In genomic region chr12:116141110-116141832, GRCh38 we compare ENCODE assay signal across 11 cellular contexts.
DNase-seq lines count a peak whose midpoint lies in the region; ATAC-seq and TF ChIP-seq lines count a peak whose summit lies in the region.
"Had no signal": no experiment of that assay in that cellular context is flagged by ENCODE, and none has a peak within 500 bp of the region (broad histone marks: within the 10 kb centered on the region; RNA-seq: fewer than 3 reads in every experiment).

No MANE protein-coding gene starts in this region.

- no peaks in the 10 kb centered on the region for H3K36me3 Mint-ChIP-seq in memory B cell

- peak overlapping the region; percentile 20 for H3K27ac Mint-ChIP-seq in memory B cell

- no peak overlapping the region for H3K4me3 ChIP-seq in ACC112 (ENCODE audit: low read depth, low read length)
- H3K4me3 ChIP-seq in GM12865 (ENCODE audit: low read depth, low read length), result no peak overlapping the region
- no peak overlapping the region for H3K4me3 ChIP-seq in SU-DHL-6 (ENCODE audit: insufficient read depth, low read length, poor library complexity, severe bottlenecking)
- no peak overlapping the region for H3K4me3 ChIP-seq in H7 (ENCODE audit: insufficient read depth, low read depth, low read length)
- H3K4me3 ChIP-seq: coronary artery had no signal

- H3K4me3 Mint-ChIP-seq in memory B cell, result no peak overlapping the region

- H3K9me2 ChIP-seq in SU-DHL-6 (replicated peaks; ENCODE audit: insufficient read depth, low read length), result no peaks in the 10 kb centered on the region

- H3K4me1 ChIP-seq in ACC112 (ENCODE audit: control insufficient read depth, insufficient read depth, low read length, unreplicated experiment), result peaks cover 78% of the 10 kb centered on the region

- no peak overlapping the region for H2AFZ ChIP-seq in ACC112 (ENCODE audit: low read length, unreplicated experiment)
- no peak overlapping the region for H2AFZ ChIP-seq in SU-DHL-6 (ENCODE audit: low read depth, low read length, severe bottlenecking)

- no peak overlapping the region for H3K4me2 ChIP-seq in SU-DHL-6 (ENCODE audit: low read depth, low read length, poor library complexity, severe bottlenecking)

- H3K4me1 Mint-ChIP-seq in memory B cell, result peaks cover 45% of the 10 kb centered on the region

- no peak overlapping the region for H3K9ac ChIP-seq in SU-DHL-6 (ENCODE audit: low read length)

- H3K79me2 ChIP-seq in ACC112 (ENCODE audit: control insufficient read depth, insufficient read depth, low read length, unreplicated experiment) (peaks cover 87% of the 10 kb centered on the region), SU-DHL-6 (ENCODE audit: insufficient read depth, low read length) (no peaks in the 10 kb centered on the region)

- no peaks in the 10 kb centered on the region for H3K27me3 Mint-ChIP-seq in memory B cell

- TF ChIP-seq CTCF in GM12865 (IDR thresholded peaks at IDR 0.05; ENCODE audit: insufficient read depth, low read depth, low read length, missing control alignments) (peak; percentile 8), SU-DHL-6 (IDR thresholded peaks at IDR 0.05; ENCODE audit: insufficient read depth, low read length, poor library complexity, severe bottlenecking) (peak; percentile 30)

- peaks cover 7% of the 10 kb centered on the region; the same call in 1 of the 2 replicates for H4K20me1 ChIP-seq in SU-DHL-6 (ENCODE audit: low read depth, low read length)

- no peak for ATAC-seq in memory B cell (ENCODE audit: low read depth)
- ATAC-seq in HG03439 (IDR thresholded peaks at IDR 0.05; ENCODE audit: unreplicated experiment), result no peak

- H3K27ac ChIP-seq in ACC112 (ENCODE audit: low read depth, low read length) (peak overlapping the region; percentile 90; the same call in 1 of the 2 replicates), SU-DHL-6 (ENCODE audit: low read depth, low read length) (no peak overlapping the region)

- H3K9me3 ChIP-seq in SU-DHL-6 (ENCODE audit: insufficient read depth, low read length), result no peaks in the 10 kb centered on the region

- no peaks in the 10 kb centered on the region for H3K9me3 Mint-ChIP-seq in memory B cell

- H3K27me3 ChIP-seq in ACC112 (ENCODE audit: insufficient read depth, low read length), result no peaks in the 10 kb centered on the region
- H3K27me3 ChIP-seq in SU-DHL-6 (ENCODE audit: low read length), result no peaks in the 10 kb centered on the region
- H3K27me3 ChIP-seq in H7 (ENCODE audit: control insufficient read depth, insufficient read depth, low read length), result no peaks in the 10 kb centered on the region

- H3K36me3 ChIP-seq in ACC112 (ENCODE audit: insufficient read depth, low read length) (no peaks in the 10 kb centered on the region), SU-DHL-6 (ENCODE audit: low read length) (no peaks in the 10 kb centered on the region), H7 (replicated peaks; ENCODE audit: control insufficient read depth, insufficient read depth, low read length) (no peaks in the 10 kb centered on the region)

- H3F3A ChIP-seq in SU-DHL-6 (ENCODE audit: insufficient read depth), result no peaks in the 10 kb centered on the region

- DNase-seq in GM12865 (ENCODE audit: low read depth) (no peak), memory B cell (ENCODE audit: low spot score in 2 of 2) (no peak), 8988T (no peak), H7 (no peak), NCI-H1417 treated with DMSO at 0.1 percent for 48 hours (lab: John Stamatoyannopoulos, UW) (no peak)
- DNase-seq: GDM1, islet precursor cell had no signal
